Comparison of ENCODE assay signal across 12 cellular contexts in the genomic region with DNA sequence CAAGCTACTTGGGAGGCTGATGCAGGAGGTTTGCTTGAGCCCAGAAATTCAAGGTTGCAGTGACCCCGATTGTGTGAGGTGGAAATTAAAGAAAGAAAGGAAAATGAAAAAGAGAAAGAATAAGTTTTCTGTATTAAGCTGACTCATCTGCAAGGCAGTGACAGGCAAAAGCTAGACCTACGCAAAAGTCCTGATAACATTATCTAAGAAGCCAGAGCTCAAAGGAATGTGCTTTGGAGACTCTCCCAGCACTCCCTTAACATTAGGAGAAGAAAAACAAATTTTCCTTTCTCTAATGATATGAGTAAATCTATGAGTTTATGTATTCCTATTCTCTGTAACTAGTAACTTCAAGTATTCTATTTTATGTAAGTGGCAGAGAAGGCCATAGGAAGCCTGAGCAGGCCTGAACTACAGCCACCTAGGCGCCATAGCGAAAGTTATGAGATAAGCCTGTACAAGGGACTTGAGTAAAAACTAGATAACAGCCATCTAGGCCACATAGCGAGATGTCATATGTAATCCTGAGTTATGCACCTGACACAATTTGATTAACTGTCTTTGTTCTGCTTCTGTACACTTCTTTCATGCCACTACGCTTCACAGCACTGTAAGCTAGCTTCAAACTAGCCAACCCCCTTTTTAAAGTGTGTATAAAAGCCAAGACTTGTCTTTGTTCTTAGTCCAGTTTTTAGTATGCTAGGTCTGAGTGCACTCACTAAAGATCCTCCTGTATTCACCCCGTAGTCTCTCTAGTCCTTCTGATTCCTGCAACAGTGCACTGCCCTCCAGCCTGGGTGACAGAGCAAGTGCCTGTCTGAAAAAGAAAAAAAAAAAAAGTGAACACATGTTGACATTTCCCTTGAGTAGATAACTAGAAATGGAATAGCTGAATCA. TPM values are rescaled to one million over a fixed set of nuclear protein-coding genes. Genes with fewer than 3 reads are reported as not detected.
DNase-seq lines count a peak whose midpoint lies in the region; ATAC-seq and TF ChIP-seq lines count a peak whose summit lies in the region.
"Had no signal": no experiment of that assay in that cellular context is flagged by ENCODE, and none has a peak within 500 bp of the region (broad histone marks: within the 10 kb centered on the region; RNA-seq: fewer than 3 reads in every experiment).

No MANE protein-coding gene starts in this region.

- H3K27me3 ChIP-seq in DND-41 (ENCODE audit: insufficient read depth, low read length, poor library complexity) (no peaks in the 10 kb centered on the region), spleen (replicated peaks in 1 of 7) (no peaks in the 10 kb centered on the region), tibial nerve (no peaks in the 10 kb centered on the region)
- H3K27me3 ChIP-seq in CD4-positive, alpha-beta memory T cell (ENCODE audit: insufficient read depth, low read length) = no peaks in the 10 kb centered on the region

- H2AFZ ChIP-seq in DND-41 (ENCODE audit: low read depth, low read length) = no peak overlapping the region

- intact Hi-C loops in spleen (cut with DNase I; ENCODE audit: low total_unique reads) = no loop called here
- intact Hi-C loops in CD4-positive, alpha-beta memory T cell (cut with micrococcal nuclease) = no loop called here
- intact Hi-C loops in natural killer cell (cut with micrococcal nuclease) = no loop called here

- peak; percentile 25 for DNase-seq in A172 (ENCODE audit: low spot score)
- peak; percentile 34 for DNase-seq in DND-41
- peak; percentile 13 for DNase-seq in NCI-H69 (lab: John Stamatoyannopoulos, UW)
- DNase-seq in erythroblast (lab: John Stamatoyannopoulos, UW) = peak; percentile 62
- DNase-seq in spleen = no peak
- no peak for DNase-seq in CD4-positive, alpha-beta memory T cell
- no peak for DNase-seq in tibial nerve (ENCODE audit: low spot score in 2 of 2)
- no peak for DNase-seq in natural killer cell
- DNase-seq: effector CD8-positive, alpha-beta T cell; NCI-H2081 treated with DMSO at 0.1 percent for 48 hours; T-helper 17 cell had no signal

- peaks cover 18% of the 10 kb centered on the region for H3K9me3 ChIP-seq in DND-41 (ENCODE audit: insufficient read depth, low read length, severe bottlenecking)
- peaks cover 5 to 54% (median 44%) of the 10 kb centered on the region in 8 donors for H3K9me3 ChIP-seq in spleen
- H3K9me3 ChIP-seq in CD4-positive, alpha-beta memory T cell (ENCODE audit: control insufficient read depth in 1 of 2, low read length in 2 of 2) = peaks cover 0 to 4% of the 10 kb centered on the region in 2 donors
- H3K9me3 ChIP-seq in tibial nerve = peaks cover 0 to 32% (median 9%) of the 10 kb centered on the region in 4 donors

- H3K4me1 Mint-ChIP-seq in CD4-positive, alpha-beta memory T cell = no peaks in the 10 kb centered on the region
- H3K4me1 Mint-ChIP-seq in natural killer cell = no peaks in the 10 kb centered on the region
- H3K4me1 Mint-ChIP-seq: T-helper 17 cell had no signal

- CTCF ChIA-PET in CD4-positive, alpha-beta memory T cell (lab: Charles Lee; ENCODE audit: partially characterized antibody) = no interaction called here

- no peaks in the 10 kb centered on the region for H3K36me3 ChIP-seq in DND-41 (ENCODE audit: insufficient read depth, low read length)
- no peaks in the 10 kb centered on the region for H3K36me3 ChIP-seq in spleen
- H3K36me3 ChIP-seq in CD4-positive, alpha-beta memory T cell (ENCODE audit: insufficient read depth, low read length) = no peaks in the 10 kb centered on the region
- H3K36me3 ChIP-seq in tibial nerve = no peaks in the 10 kb centered on the region

- H4K20me1 ChIP-seq in DND-41 (ENCODE audit: insufficient read depth, low read length) = no peaks in the 10 kb centered on the region

- ATAC-seq in DND-41 (ENCODE audit: insufficient read depth, low read depth) (no peak), natural killer cell (no peak)
- ATAC-seq: activated naive CD4-positive, alpha-beta T cell treated with anti-CD3 and anti-CD28 coated beads, Interleukin-2, amount 50 U/mL, for 72 hours; T-helper 17 cell had no signal

- peaks cover 0 to 5% of the 10 kb centered on the region in 2 donors for H3K36me3 Mint-ChIP-seq in CD4-positive, alpha-beta memory T cell
- peaks cover 14% of the 10 kb centered on the region for H3K36me3 Mint-ChIP-seq in natural killer cell

- peak overlapping the region in 1 of 8 donors; percentile 68 for H3K4me3 Mint-ChIP-seq in CD4-positive, alpha-beta memory T cell
- H3K4me3 Mint-ChIP-seq in natural killer cell = no peak overlapping the region
- H3K4me3 Mint-ChIP-seq: T-helper 17 cell had no signal

- H3K4me1 ChIP-seq in DND-41 (ENCODE audit: insufficient read depth, low read length) = no peaks in the 10 kb centered on the region
- H3K4me1 ChIP-seq in spleen = no peaks in the 10 kb centered on the region
- no peaks in the 10 kb centered on the region for H3K4me1 ChIP-seq in CD4-positive, alpha-beta memory T cell (ENCODE audit: insufficient read depth, low read length)
- no peaks in the 10 kb centered on the region for H3K4me1 ChIP-seq in tibial nerve

- H3K4me3 ChIP-seq in DND-41 (ENCODE audit: low read depth in 1 of 2, low read length in 2 of 2) = no peak overlapping the region
- H3K4me3 ChIP-seq in spleen = no peak overlapping the region
- no peak overlapping the region for H3K4me3 ChIP-seq in CD4-positive, alpha-beta memory T cell (ENCODE audit: low read length in 2 of 2)
- no peak overlapping the region for H3K4me3 ChIP-seq in tibial nerve

- TF ChIP-seq EP300 in tibial nerve (IDR thresholded peaks at IDR 0.05) = no peak

- POLR2A ChIA-PET in CD4-positive, alpha-beta memory T cell (lab: Charles Lee; ENCODE audit: partially characterized antibody) = no interaction called here

- TF ChIP-seq CTCF in DND-41 (IDR thresholded peaks at IDR 0.05; ENCODE audit: borderline replicate concordance, extremely low read depth, low read length, poor library complexity, severe bottlenecking) = no peak
- TF ChIP-seq CTCF in spleen (IDR thresholded peaks at IDR 0.05 in 8 of 11, conservative IDR thresholded peaks at IDR 0.05 in 3 of 11) = no peak
- no peak for TF ChIP-seq CTCF in tibial nerve (IDR thresholded peaks at IDR 0.05)
- no peak for TF ChIP-seq CTCF in natural killer cell (IDR thresholded peaks at IDR 0.05)

- H3K79me2 ChIP-seq in DND-41 (ENCODE audit: insufficient read depth, low read length) = no peaks in the 10 kb centered on the region

- WGBS in spleen, 5 donors = 89 to 94% (median 92%) methylated on average over 7 of the region's 7 CpGs
- 93 to 96% methylated on average over 7 of the region's 7 CpGs for WGBS in tibial nerve, 2 donors

- no peak overlapping the region for H3K9ac ChIP-seq in DND-41 (ENCODE audit: low read depth, low read length)

- H3K27ac ChIP-seq in DND-41 (ENCODE audit: low read length) (no peak overlapping the region), spleen (no peak overlapping the region), tibial nerve (no peak overlapping the region)
- H3K27ac ChIP-seq in CD4-positive, alpha-beta memory T cell (ENCODE audit: low read depth, low read length) = no peak overlapping the region

- peaks cover 6 to 31% (median 20%) of the 10 kb centered on the region in 8 donors for H3K9me3 Mint-ChIP-seq in CD4-positive, alpha-beta memory T cell
- peaks cover 2 to 5% of the 10 kb centered on the region in 2 donors for H3K9me3 Mint-ChIP-seq in natural killer cell

- no peak overlapping the region for H3K27ac Mint-ChIP-seq in CD4-positive, alpha-beta memory T cell
- H3K27ac Mint-ChIP-seq in natural killer cell = no peak overlapping the region
- H3K27ac Mint-ChIP-seq: activated naive CD4-positive, alpha-beta T cell treated with anti-CD3 and anti-CD28 coated beads, Interleukin-2, amount 50 U/mL, for 72 hours; T-helper 17 cell had no signal

- TF ChIP-seq POLR2A in erythroblast (IDR thresholded peaks at IDR 0.05; ENCODE audit: low read length) = no peak
- TF ChIP-seq POLR2A in spleen (IDR thresholded peaks at IDR 0.05) = no peak
- no peak for TF ChIP-seq POLR2A in tibial nerve (IDR thresholded peaks at IDR 0.05)

- H3K4me2 ChIP-seq in DND-41 (ENCODE audit: insufficient read depth, low read length) = no peak overlapping the region

- no peaks in the 10 kb centered on the region for H3K27me3 Mint-ChIP-seq in CD4-positive, alpha-beta memory T cell
- no peaks in the 10 kb centered on the region for H3K27me3 Mint-ChIP-seq in natural killer cell (ENCODE audit: low read depth in 2 of 2)

RNA-seq across cellular contexts. Expression of a gene that starts 9.4 kb away (rescaled TPM):
- total RNA-seq in A172 (2014; rRNA removed; shearing (Covaris generic)) = 135 and 170 TPM in 2 replicates
- total RNA-seq in spleen (10 to 100 TPM in 1 of 7 donors, 1 to 10 TPM in 6; 3.0 to 11.9 (median 6.5) TPM), tibial nerve (1 to 10 TPM in 2 of 4 donors, under 1 TPM in 1, not detected in 1; 0.63 to 3.9 (median 2.4) TPM), natural killer cell (1 to 10 TPM; 1.8 to 3.8 (median 2.3) TPM)
- 10 to 100 TPM in 2 of 3 donors, 1 to 10 TPM in 1; 5.7 to 12.2 (median 12.1) TPM for polyA plus RNA-seq in spleen
- total RNA-seq in CD4-positive, alpha-beta memory T cell = 1 to 10 TPM; 2.2 TPM
- polyA plus RNA-seq in CD4-positive, alpha-beta memory T cell = 1 to 10 TPM; 3.0 to 4.7 TPM

Comparison
In these comparisons a context has a peak if more than half of its experiments do, and no peak if none do; other contexts are left out.
1. DNase-seq: peak in A172 (single experiment), DND-41 (single experiment), NCI-H69 (single experiment) and erythroblast (2 of 2); none in spleen (single experiment), CD4-positive, alpha-beta memory T cell (0 of 5), tibial nerve (0 of 2) and natural killer cell (single experiment).
2. RNA of a gene that starts 9.4 kb away (total RNA-seq): 135 to 170 TPM in A172; 3.0 to 11.9 TPM in spleen, 0.63 to 3.9 TPM in tibial nerve, 1.8 to 3.8 TPM in natural killer cell and 2.2 TPM in CD4-positive, alpha-beta memory T cell; every median in the first group is over 10 times any median in the second.